ENCODE assay signal across 7 cellular contexts in genomic region chr1:221776495-221777413, GRCh38. TPM values are rescaled to one million over a fixed set of nuclear protein-coding genes. Genes with fewer than 3 reads are reported as not detected.
A peak's percentile ranks its signal among the peaks of the same experiment; 100 is the strongest.
DNase-seq lines count a peak whose midpoint lies in the region; ATAC-seq, FAIRE-seq and TF ChIP-seq lines count a peak whose summit lies in the region.

No MANE protein-coding gene starts in this region.

- no peak for TF ChIP-seq CTCF in mucosa of descending colon (IDR thresholded peaks at IDR 0.05)

- ATAC-seq in GM18909 (IDR thresholded peaks at IDR 0.05; ENCODE audit: poor library complexity, unreplicated experiment) (peak; percentile 30), HG02642 (IDR thresholded peaks at IDR 0.05; ENCODE audit: poor library complexity, unreplicated experiment) (peak; percentile 36), mucosa of descending colon (peak; percentile 64)

- no peaks in the 10 kb centered on the region for H3K36me3 ChIP-seq in mucosa of descending colon (ENCODE audit: low read depth)

- intact Hi-C loops in mucosa of descending colon (cut with DNase I, micrococcal nuclease) = no loop called here

- TF ChIP-seq POLR2A in H54 (IDR thresholded peaks at IDR 0.05; ENCODE audit: low read depth, low read length) = no peak

- H3K4me1 ChIP-seq in mucosa of descending colon (ENCODE audit: low read depth) = no peaks in the 10 kb centered on the region

- no peak overlapping the region for H3K4me3 ChIP-seq in mucosa of descending colon

- FAIRE-seq in H54 (lab: Jason Lieb, UNC) = no peak

- DNase-seq in MV-4-11 (lab: John Stamatoyannopoulos, UW) = peak; percentile 76
- DNase-seq in mucosa of descending colon = no peak
- DNase-seq in NCI-H1048 (lab: John Stamatoyannopoulos, UW) = no peak
- no peak for DNase-seq in H54 (ENCODE audit: insufficient read length, low spot score)
- DNase-seq in kidney glomerular epithelial cell (lab: John Stamatoyannopoulos, UW) = no peak

- no peaks in the 10 kb centered on the region for H3K9me3 ChIP-seq in mucosa of descending colon

RNA-seq across cellular contexts. Expression of gene DUSP10, which starts 34.9 kb away (rescaled TPM):
- total RNA-seq in mucosa of descending colon = 10 to 100 TPM in 1 of 3 donors, 1 to 10 TPM in 2; 1.9 to 27.2 (median 4.3) TPM
